In the genomic region with DNA sequence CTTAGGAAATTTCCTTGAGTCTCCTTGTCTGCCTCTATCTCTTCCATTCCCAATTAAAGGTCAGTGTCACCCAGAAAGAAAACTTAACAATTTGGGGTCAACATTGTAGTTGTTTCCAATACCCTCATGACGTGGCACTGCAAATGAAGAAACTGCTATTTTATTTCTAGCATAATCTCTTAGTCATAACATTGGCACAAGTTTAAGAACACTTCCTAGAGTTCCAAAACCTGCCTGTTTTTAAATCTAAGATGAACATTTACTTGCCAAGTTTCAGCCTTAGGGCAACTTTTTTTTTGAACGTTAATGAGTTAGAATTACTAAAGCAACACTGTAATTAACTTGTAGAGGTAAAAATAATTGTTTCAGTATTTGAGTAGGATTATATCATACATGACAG, we compare ENCODE assay signal across 23 cellular contexts.
"Had no signal": no experiment of that assay in that cellular context is flagged by ENCODE, and none has a peak within 500 bp of the region (broad histone marks: within the 10 kb centered on the region; RNA-seq: fewer than 3 reads in every experiment).

No MANE protein-coding gene starts in this region.

- H3K4me1 ChIP-seq: pancreas, prostate gland, right atrium auricular region had no signal

- ATAC-seq: activated naive CD4-positive, alpha-beta T cell treated with anti-CD3 and anti-CD28 coated beads, Interleukin-2, amount 50 U/mL, for 72 hours; activated T-cell treated with anti-CD3 and anti-CD28 coated beads, Interleukin-2, amount 50 U/mL, for 72 hours; gastroesophageal sphincter; heart left ventricle; naive thymus-derived CD4-positive, alpha-beta T cell; pancreas had no signal

- H3K27me3 ChIP-seq: cardiac muscle cell, esophagus squamous epithelium, gastroesophageal sphincter, heart left ventricle, pancreas, right atrium auricular region had no signal

- H3K27ac Mint-ChIP-seq: activated naive CD4-positive, alpha-beta T cell treated with anti-CD3 and anti-CD28 coated beads, Interleukin-2, amount 50 U/mL, for 72 hours; activated T-cell treated with anti-CD3 and anti-CD28 coated beads, Interleukin-2, amount 50 U/mL, for 72 hours; immature natural killer cell; memory B cell had no signal

- H3K36me3 ChIP-seq: cardiac muscle cell, esophagus squamous epithelium, gastroesophageal sphincter, heart left ventricle, pancreas, prostate gland, right atrium auricular region had no signal

- H3K4me1 Mint-ChIP-seq: immature natural killer cell had no signal

- H3K4me3 Mint-ChIP-seq: activated T-cell treated with anti-CD3 and anti-CD28 coated beads, Interleukin-2, amount 50 U/mL, for 72 hours; immature natural killer cell; memory B cell; naive thymus-derived CD4-positive, alpha-beta T cell had no signal

- DNase-seq: activated CD4-positive, alpha-beta T cell treated with anti-CD3 and anti-CD28 coated beads for 4 hours; activated CD4-positive, alpha-beta T cell treated with anti-CD3 and anti-CD28 coated beads, Interleukin-2, amount 50 U/mL, for 4 hours; activated naive CD4-positive, alpha-beta T cell; activated T-cell treated with anti-CD3 and anti-CD28 coated beads for 4 hours; activated T-cell treated with anti-CD3 and anti-CD28 coated beads, Interleukin-2, amount 50 U/mL, for 72 hours; cerebellar nuclear complex; cortex of kidney; esophagus squamous epithelium; heart left ventricle; immature natural killer cell; midbrain; naive thymus-derived CD4-positive, alpha-beta T cell; pancreas; stimulated activated CD4-positive, alpha-beta T cell treated with anti-CD3 and anti-CD28 coated beads, Interleukin-2, amount 100 ng/mL, for 48 hours; stimulated activated naive CD4-positive, alpha-beta T cell treated with Interleukin-2 at 50 U/mL for 16 hours; trophoblast cell had no signal

- H3K9me3 ChIP-seq: gastroesophageal sphincter, pancreas, prostate gland had no signal

- H3K4me3 ChIP-seq: cardiac muscle cell, esophagus squamous epithelium, gastroesophageal sphincter, heart left ventricle, pancreas, prostate gland, right atrium auricular region had no signal

- H3K27ac ChIP-seq: cardiac muscle cell, esophagus squamous epithelium, gastroesophageal sphincter, heart left ventricle, pancreas, prostate gland, right atrium auricular region, VCaP had no signal

- H3K27me3 Mint-ChIP-seq: memory B cell; naive thymus-derived CD4-positive, alpha-beta T cell had no signal
